In genomic region chr2:50049237-50049636, GRCh38 we compare ENCODE assay signal across 35 cellular contexts.
DNase-seq lines count a peak whose midpoint lies in the region; ATAC-seq, FAIRE-seq and TF ChIP-seq lines count a peak whose summit lies in the region.
"Had no signal": no experiment of that assay in that cellular context is flagged by ENCODE, and none has a peak within 500 bp of the region (broad histone marks: within the 10 kb centered on the region; RNA-seq: fewer than 3 reads in every experiment).

No MANE protein-coding gene starts in this region.

- in situ Hi-C loops in K562 (cut with MboI) = no loop called here

- no peaks in the 10 kb centered on the region for H3K9me2 ChIP-seq in hepatocyte (replicated peaks; ENCODE audit: insufficient read depth)

- H3K27me3 ChIP-seq in K562 (ENCODE audit: control insufficient read depth in 2 of 2, insufficient read depth in 2 of 2, low read length in 2 of 2) (no peaks in the 10 kb centered on the region), hepatocyte (no peaks in the 10 kb centered on the region), osteoblast (ENCODE audit: insufficient read depth, low read length) (no peaks in the 10 kb centered on the region), small intestine (ENCODE audit: control insufficient read depth in 2 of 2, insufficient read depth in 2 of 2, low read length in 2 of 2) (no peaks in the 10 kb centered on the region), breast epithelium (no peaks in the 10 kb centered on the region), left lung (no peaks in the 10 kb centered on the region)
- H3K27me3 ChIP-seq: BE2C; BLaER1; BLaER1 treated with 17β-estradiol and CSF1 and Interleukin-3, amounts not matched to agents 10 nM and 100 nM had no signal

- H2AFZ ChIP-seq in K562 (ENCODE audit: low read depth, low read length) (no peak overlapping the region), hepatocyte (no peak overlapping the region), osteoblast (ENCODE audit: low read length) (no peak overlapping the region)

- H3K27ac ChIP-seq in K562 (ENCODE audit: extremely low read depth, low read depth, low read length) = no peak overlapping the region
- no peak overlapping the region for H3K27ac ChIP-seq in hepatocyte
- H3K27ac ChIP-seq in osteoblast (ENCODE audit: low read depth, low read length) = no peak overlapping the region
- H3K27ac ChIP-seq in small intestine (ENCODE audit: low read depth in 1 of 2, low read length in 1 of 2) = no peak overlapping the region
- no peak overlapping the region for H3K27ac ChIP-seq in breast epithelium
- H3K27ac ChIP-seq in left lung = no peak overlapping the region
- H3K27ac ChIP-seq: 22Rv1; A549; BLaER1; BLaER1 treated with 17β-estradiol and CSF1 and Interleukin-3, amounts not matched to agents 10 nM and 100 nM; C4-2B had no signal

- H3K9ac ChIP-seq in K562 (ENCODE audit: insufficient read depth in 1 of 2, low read depth in 2 of 2, low read length in 2 of 2) = no peak overlapping the region
- H3K9ac ChIP-seq: BLaER1; BLaER1 treated with 17β-estradiol and CSF1 and Interleukin-3, amounts not matched to agents 10 nM and 100 nM had no signal

- H3K4me3 ChIP-seq in K562 (no peak overlapping the region), hepatocyte (no peak overlapping the region), osteoblast (ENCODE audit: insufficient read depth, low read length) (no peak overlapping the region), small intestine (ENCODE audit: low read depth in 1 of 2, low read length in 2 of 2) (no peak overlapping the region), breast epithelium (no peak overlapping the region), left lung (no peak overlapping the region)
- H3K4me3 ChIP-seq: A549; BLaER1; BLaER1 treated with 17β-estradiol and CSF1 and Interleukin-3, amounts not matched to agents 10 nM and 100 nM had no signal

- H4K20me1 ChIP-seq in K562 (replicated peaks; ENCODE audit: control insufficient read depth, insufficient read depth, low read length) (no peaks in the 10 kb centered on the region), hepatocyte (ENCODE audit: insufficient read depth, poor library complexity, severe bottlenecking) (no peaks in the 10 kb centered on the region), osteoblast (ENCODE audit: insufficient read depth, low read length) (no peaks in the 10 kb centered on the region)
- H4K20me1 ChIP-seq: BLaER1; BLaER1 treated with 17β-estradiol and CSF1 and Interleukin-3, amounts not matched to agents 10 nM and 100 nM had no signal

- intact Hi-C loops in K562 (cut with micrococcal nuclease) = no loop called here
- intact Hi-C loops in breast epithelium (cut with DNase I; ENCODE audit: low total_unique reads) = no loop called here
- intact Hi-C loops in left lung (cut with DNase I) = no loop called here

- H3K9me3 ChIP-seq in K562 (replicated peaks; ENCODE audit: control insufficient read depth, insufficient read depth, low read depth, low read length) = no peaks in the 10 kb centered on the region
- no peaks in the 10 kb centered on the region for H3K9me3 ChIP-seq in hepatocyte (ENCODE audit: low read depth)
- peaks cover 5% of the 10 kb centered on the region for H3K9me3 ChIP-seq in osteoblast (ENCODE audit: low read depth, low read length)
- H3K9me3 ChIP-seq in small intestine (ENCODE audit: control insufficient read depth, low read depth) = no peaks in the 10 kb centered on the region
- no peaks in the 10 kb centered on the region for H3K9me3 ChIP-seq in breast epithelium
- no peaks in the 10 kb centered on the region for H3K9me3 ChIP-seq in left lung
- H3K9me3 ChIP-seq: A549; BE2C; BLaER1; BLaER1 treated with 17β-estradiol and CSF1 and Interleukin-3, amounts not matched to agents 10 nM and 100 nM; Caco-2 had no signal

- H3K79me2 ChIP-seq in K562 (ENCODE audit: control insufficient read depth, insufficient read depth, low read length) = no peaks in the 10 kb centered on the region
- no peaks in the 10 kb centered on the region for H3K79me2 ChIP-seq in hepatocyte
- no peaks in the 10 kb centered on the region for H3K79me2 ChIP-seq in osteoblast (ENCODE audit: insufficient read depth, low read length)

- DNase-seq in K562 (ENCODE audit: extremely low read depth in 1 of 4, low spot score in 3 of 4) (no peak), hepatocyte (ENCODE audit: low spot score) (peak; percentile 32), osteoblast (ENCODE audit: insufficient read length, low spot score, missing footprints) (peak; percentile 17), small intestine (peak; percentile 62), NOMO-1 treated with dmso at 0.1 percent for 144 hours (lab: John Stamatoyannopoulos, UW; ENCODE audit: unreplicated experiment) (no peak), breast epithelium (ENCODE audit: low spot score in 2 of 2) (no peak), left lung (no peak), NCI-H1092 (lab: John Stamatoyannopoulos, UW) (no peak)
- DNase-seq: 8988T; ACHN; AML-193; BE2C; C1 segment of cervical spinal cord; Caco-2; Calu3; CD4-positive, alpha-beta memory T cell; CD4-positive, alpha-beta T cell; CD4-positive, CD25-positive, alpha-beta regulatory T cell; CD8-positive, alpha-beta memory T cell; CD8-positive, alpha-beta T cell; COR-L47; DMS 273 treated with DMSO at 0.1 percent for 48 hours; DMS153; DMS53; DMS79; DMS79 treated with DMSO at 0.1 percent for 48 hours; DND-41; EL had no signal

- ATAC-seq in K562 = no peak
- ATAC-seq in left lung = no peak
- ATAC-seq: A549; CD8-positive, alpha-beta T cell had no signal

- no peak for TF ChIP-seq RAD21 in K562 (CRISPR knock-in tag; conservative IDR thresholded peaks at IDR 0.05 in 1 of 2, IDR thresholded peaks at IDR 0.05 in 1 of 2)

- no peaks in the 10 kb centered on the region for H3K4me1 ChIP-seq in K562 (replicated peaks in 1 of 2; ENCODE audit: control insufficient read depth in 2 of 2, insufficient read depth in 2 of 2, low read length in 2 of 2)
- H3K4me1 ChIP-seq in hepatocyte (ENCODE audit: insufficient read depth) = no peaks in the 10 kb centered on the region
- no peaks in the 10 kb centered on the region for H3K4me1 ChIP-seq in osteoblast (ENCODE audit: insufficient read depth, low read length)
- no peaks in the 10 kb centered on the region for H3K4me1 ChIP-seq in small intestine (ENCODE audit: control insufficient read depth in 2 of 2, insufficient read depth in 1 of 2, low read depth in 1 of 2, low read length in 1 of 2)
- no peaks in the 10 kb centered on the region for H3K4me1 ChIP-seq in breast epithelium
- no peaks in the 10 kb centered on the region for H3K4me1 ChIP-seq in left lung
- H3K4me1 ChIP-seq: A549; BE2C; BLaER1; BLaER1 treated with 17β-estradiol and CSF1 and Interleukin-3, amounts not matched to agents 10 nM and 100 nM; Caco-2 had no signal

- FAIRE-seq in K562 (lab: Jason Lieb, UNC) (no peak), small intestine (lab: Jason Lieb, UNC) (no peak)
- FAIRE-seq: A204.1, A549, D721Med had no signal

- BruUV-seq in K562 (replicated peaks; lab: Mats Ljungman, UMichigan) = no TSS peak

- H3K36me3 ChIP-seq in K562 (ENCODE audit: control insufficient read depth, insufficient read depth, low read length) (no peaks in the 10 kb centered on the region), hepatocyte (replicated peaks; ENCODE audit: insufficient read depth, low read depth) (no peaks in the 10 kb centered on the region), osteoblast (ENCODE audit: insufficient read depth, low read length) (no peaks in the 10 kb centered on the region), small intestine (ENCODE audit: control insufficient read depth in 2 of 2, insufficient read depth in 2 of 2, low read length in 2 of 2) (no peaks in the 10 kb centered on the region), breast epithelium (no peaks in the 10 kb centered on the region), left lung (no peaks in the 10 kb centered on the region)
- H3K36me3 ChIP-seq: BE2C; BLaER1; BLaER1 treated with 17β-estradiol and CSF1 and Interleukin-3, amounts not matched to agents 10 nM and 100 nM had no signal

- H3K9me1 ChIP-seq in K562 (ENCODE audit: control insufficient read depth, insufficient read depth, low read length) = no peaks in the 10 kb centered on the region

- CTCF ChIA-PET in K562 (lab: Yijun Ruan, JAX; ENCODE audit: low intra/inter-chr PET ratio) = no interaction called here

- TF ChIP-seq EP300 in K562 (IDR thresholded peaks at IDR 0.05; ENCODE audit: low read length) = no peak

- TF ChIP-seq POLR2A in K562 (conservative IDR thresholded peaks at IDR 0.05) = no peak
- TF ChIP-seq POLR2A in breast epithelium (IDR thresholded peaks at IDR 0.05) = no peak

- no peak for TF ChIP-seq CTCF in K562 (IDR thresholded peaks at IDR 0.05 in 2 of 3, conservative IDR thresholded peaks at IDR 0.05 in 1 of 3; ENCODE audit: insufficient read depth in 2 of 3, low read depth in 1 of 3, low read length in 3 of 3)
- no peak for TF ChIP-seq CTCF in hepatocyte (IDR thresholded peaks at IDR 0.05; ENCODE audit: poor library complexity)
- TF ChIP-seq CTCF in osteoblast (IDR thresholded peaks at IDR 0.05; ENCODE audit: extremely low read depth, low read depth, low read length) = no peak
- no peak for TF ChIP-seq CTCF in breast epithelium (IDR thresholded peaks at IDR 0.05)
- no peak for TF ChIP-seq CTCF in left lung (IDR thresholded peaks at IDR 0.05)

- no peak overlapping the region for H3K4me2 ChIP-seq in K562 (ENCODE audit: insufficient read depth, low read length)
- no peak overlapping the region for H3K4me2 ChIP-seq in hepatocyte
- H3K4me2 ChIP-seq in osteoblast (ENCODE audit: insufficient read depth, low read length) = no peak overlapping the region
- H3K4me2 ChIP-seq: A549; BLaER1; BLaER1 treated with 17β-estradiol and CSF1 and Interleukin-3, amounts not matched to agents 10 nM and 100 nM had no signal

- WGBS in K562 (ENCODE audit: insufficient coverage, low coverage, missing lambda C conversion rate) = 0% methylated on average over 4 of the region's 4 CpGs
- WGBS in hepatocyte (ENCODE audit: low lambda C conversion rate, missing lambda C conversion rate) = 66% methylated on average over 4 of the region's 4 CpGs
- WGBS in small intestine, 3 donors = 19 to 67% (median 41%) methylated on average over 4 of the region's 4 CpGs

- POLR2A ChIA-PET in K562 (lab: Yijun Ruan, JAX) = no interaction called here

Comparison
In these comparisons a context has a peak if more than half of its experiments do, and no peak if none do; other contexts are left out.
1. DNase-seq: peak in hepatocyte (single experiment), osteoblast (single experiment) and small intestine (single experiment); none in K562 (0 of 4), NOMO-1 treated with dmso at 0.1 percent for 144 hours (single experiment), breast epithelium (0 of 2), left lung (0 of 2) and NCI-H1092 (single experiment).